8 cellular contexts compared by ENCODE assay signal in the genomic region with DNA sequence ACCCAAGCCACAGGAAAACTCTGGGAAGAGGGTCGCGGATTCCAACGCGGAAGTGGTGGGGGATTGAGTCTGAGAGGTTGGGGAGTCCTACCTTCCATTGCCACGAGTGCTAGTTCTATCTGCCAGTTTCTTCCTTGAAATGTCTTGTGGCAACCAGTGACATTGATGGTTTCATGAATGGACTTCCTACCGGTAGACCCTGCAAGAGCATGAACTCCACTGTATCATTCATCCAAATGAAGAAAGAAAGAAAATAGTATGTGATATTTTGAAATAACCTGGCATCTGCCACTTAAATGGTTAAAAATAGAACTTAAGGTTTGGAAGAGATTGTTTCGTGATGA. TPM values are rescaled to one million over a fixed set of nuclear protein-coding genes. Genes with fewer than 3 reads are reported as not detected.
DNase-seq lines count a peak whose midpoint lies in the region; ATAC-seq and TF ChIP-seq lines count a peak whose summit lies in the region.

No MANE protein-coding gene starts in this region.

- TF ChIP-seq CTCF in A673 (conservative IDR thresholded peaks at IDR 0.05; ENCODE audit: low read depth, low read length) (no peak), fibroblast of lung (conservative IDR thresholded peaks at IDR 0.05 in 1 of 2, IDR thresholded peaks at IDR 0.05 in 1 of 2; ENCODE audit: low read depth in 1 of 2, low read length in 2 of 2) (no peak)

- peaks cover 6% of the 10 kb centered on the region for H3K79me1 ChIP-seq in trophoblast cell (ENCODE audit: low read length)

- no TSS peak for BruUV-seq in A673 (replicated peaks; lab: Mats Ljungman, UMichigan)

- peak; percentile 27 for ATAC-seq in GM18861 (IDR thresholded peaks at IDR 0.05; ENCODE audit: unreplicated experiment)
- ATAC-seq in HG03060 (IDR thresholded peaks at IDR 0.05; ENCODE audit: low read depth, unreplicated experiment) = peak; percentile 13

- H3K27me3 ChIP-seq in A673 (replicated peaks; ENCODE audit: insufficient read depth, low read depth, low read length, poor library complexity) = no peaks in the 10 kb centered on the region
- H3K27me3 ChIP-seq in fibroblast of lung (ENCODE audit: control insufficient read depth, insufficient read depth, low read length) = no peaks in the 10 kb centered on the region
- no peaks in the 10 kb centered on the region for H3K27me3 ChIP-seq in trophoblast cell (ENCODE audit: insufficient read depth, low read length)

- no peaks in the 10 kb centered on the region for H4K20me1 ChIP-seq in fibroblast of lung (ENCODE audit: control insufficient read depth, extremely low read depth, insufficient read depth, low read length)

- H3K23ac ChIP-seq in trophoblast cell (ENCODE audit: low read length) = no peak overlapping the region

- H3K4me3 ChIP-seq in A673 (ENCODE audit: low read depth, low read length, poor library complexity, severe bottlenecking) = peak overlapping the region; percentile 81
- H3K4me3 ChIP-seq in fibroblast of lung (replicated peaks in 1 of 4; ENCODE audit: control extremely low read depth in 1 of 4, insufficient read depth in 1 of 4, low read depth in 3 of 4, low read length in 4 of 4) = peak overlapping the region; percentile 80 to 99 (median 94)
- peak overlapping the region; percentile 87 for H3K4me3 ChIP-seq in trophoblast cell (ENCODE audit: low read depth, low read length)

- no CpG with 5 or more reads among the region's 7 CpGs for WGBS in trophoblast cell (ENCODE audit: extremely low coverage, insufficient coverage, insufficient read length)

- H2BK120ac ChIP-seq in trophoblast cell (ENCODE audit: insufficient read depth, low read length, poor library complexity) = no peak overlapping the region

- POLR2A ChIA-PET in A673 (lab: Charles Lee; ENCODE audit: low non-redundant PET) = interaction anchor here (0.5 to 0.7 kb wide), 2 partner anchors 184 to 925 kb away, joined by 3 read pairs; no protein-coding TSS in a partner anchor

- H3K79me2 ChIP-seq in fibroblast of lung (ENCODE audit: control insufficient read depth, insufficient read depth, low read length) (peaks cover 15% of the 10 kb centered on the region), trophoblast cell (ENCODE audit: control insufficient read depth, insufficient read depth, low read length, poor library complexity) (peaks cover 4% of the 10 kb centered on the region)

- peak overlapping the region; percentile 5 for H4K12ac ChIP-seq in trophoblast cell (ENCODE audit: low read depth, low read length)

- H3K9ac ChIP-seq in fibroblast of lung (ENCODE audit: insufficient read depth, low read length) = peak overlapping the region; percentile 89
- H3K9ac ChIP-seq in trophoblast cell (ENCODE audit: low read length) = peak overlapping the region; percentile 81

- H3K4me1 ChIP-seq in A673 (ENCODE audit: insufficient read depth, low read length, poor library complexity, severe bottlenecking) = peaks cover 19% of the 10 kb centered on the region
- H3K4me1 ChIP-seq in fibroblast of lung (ENCODE audit: control insufficient read depth, extremely low read depth, insufficient read depth, low read length) = no peaks in the 10 kb centered on the region
- H3K4me1 ChIP-seq in trophoblast cell (ENCODE audit: control insufficient read depth in 1 of 2, insufficient read depth in 2 of 2, low read length in 2 of 2) = no peaks in the 10 kb centered on the region

- H3K36me3 ChIP-seq in A673 (ENCODE audit: insufficient read depth, low read length, poor library complexity, severe bottlenecking) (no peaks in the 10 kb centered on the region), fibroblast of lung (ENCODE audit: control insufficient read depth, insufficient read depth, low read length) (no peaks in the 10 kb centered on the region), trophoblast cell (ENCODE audit: control insufficient read depth in 1 of 2, insufficient read depth in 2 of 2, low read length in 2 of 2) (no peaks in the 10 kb centered on the region)

- peak overlapping the region; percentile 76 for H3K4me2 ChIP-seq in fibroblast of lung (ENCODE audit: extremely low read depth, insufficient read depth, low read length)
- peak overlapping the region; percentile 97 for H3K4me2 ChIP-seq in trophoblast cell (ENCODE audit: low read length)

- H3K4ac ChIP-seq in trophoblast cell (ENCODE audit: low read depth, low read length) = no peak overlapping the region

- CTCF ChIA-PET in A673 (lab: Charles Lee) = no interaction called here

- intact Hi-C loops in A673 (cut with micrococcal nuclease; ENCODE audit: unreplicated experiment) = loop anchor here (5.0 to 10.0 kb wide), 3 partner anchors 114 to 392 kb away; partner anchors contain the start of gene POU4F2

- H4K91ac ChIP-seq in trophoblast cell (ENCODE audit: low read depth, low read length) = peak overlapping the region; percentile 36

- peak overlapping the region; percentile 14 for H2BK5ac ChIP-seq in trophoblast cell (ENCODE audit: low read depth, low read length, poor library complexity)

- H3K9me3 ChIP-seq in A673 (ENCODE audit: low read depth, low read length, poor library complexity, severe bottlenecking) (no peaks in the 10 kb centered on the region), fibroblast of lung (ENCODE audit: control insufficient read depth, insufficient read depth, low read depth, low read length) (no peaks in the 10 kb centered on the region), trophoblast cell (ENCODE audit: insufficient read depth, low read depth, low read length) (no peaks in the 10 kb centered on the region)

- H3K18ac ChIP-seq in trophoblast cell (ENCODE audit: low read length) = peak overlapping the region; percentile 27

- H2BK12ac ChIP-seq in trophoblast cell (ENCODE audit: low read length) = no peak overlapping the region

- peak overlapping the region; percentile 72 for H3K14ac ChIP-seq in trophoblast cell (ENCODE audit: low read length)

- H3K27ac ChIP-seq in A673 (ENCODE audit: low read depth, low read length, poor library complexity, severe bottlenecking) = peak overlapping the region; percentile 95
- peak overlapping the region; percentile 84 for H3K27ac ChIP-seq in fibroblast of lung (ENCODE audit: insufficient read depth, low read length)
- H3K27ac ChIP-seq in trophoblast cell (ENCODE audit: low read depth, low read length) = no peak overlapping the region

- DNase-seq in A673 (ENCODE audit: low spot score) = peak; percentile 52
- peak; percentile 11 for DNase-seq in RPMI8226
- DNase-seq in fibroblast of lung (ENCODE audit: low read depth in 2 of 2) = peak; percentile 8 to 12
- peak in 1 of 2 donors; percentile 15 for DNase-seq in trophoblast cell
- no peak for DNase-seq in activated effector memory CD4-positive, alpha-beta T cell treated with anti-CD3 and anti-CD28 coated beads, Interleukin-2, amount 50 U/mL, for 16 hours
- no peak for DNase-seq in stimulated activated CD4-positive, alpha-beta T cell treated with anti-CD3 and anti-CD28 coated beads, Interleukin-4, amount 100 ng/mL, for 24 hours

- H2AFZ ChIP-seq in fibroblast of lung (ENCODE audit: low read length) (peak overlapping the region; percentile 87), trophoblast cell (ENCODE audit: insufficient read depth, low read length, poor library complexity) (peak overlapping the region; percentile 68)

- H4K8ac ChIP-seq in trophoblast cell (ENCODE audit: low read depth, low read length) = peak overlapping the region; percentile 78

- no peak overlapping the region for H2AK5ac ChIP-seq in trophoblast cell (ENCODE audit: low read length)

RNA-seq across cellular contexts. Expression of gene SLC10A7, which starts 1.1 kb away (rescaled TPM):
- 37.1 and 41.1 TPM in 2 replicates for total RNA-seq in A673 (2021)
- 5.9 and 7.4 TPM in 2 replicates for total RNA-seq in fibroblast of lung
- 9.4 and 12.6 TPM in 2 replicates for polyA plus RNA-seq in fibroblast of lung
- 4.2 and 4.5 TPM in 2 replicates for polyA plus RNA-seq in fibroblast of lung (2012)
- polyA minus RNA-seq in fibroblast of lung (ENCODE audit: low replicate concordance) = 0.27 and 1.0 TPM in 2 replicates
- 6.8 and 7.3 TPM in 2 replicates for polyA plus RNA-seq in trophoblast cell (2013)

Comparison
In these comparisons a context has a peak if more than half of its experiments do, and no peak if none do; other contexts are left out.
1. DNase-seq: peak in A673 (single experiment), RPMI8226 (single experiment) and fibroblast of lung (2 of 2); none in activated effector memory CD4-positive, alpha-beta T cell treated with anti-CD3 and anti-CD28 coated beads, Interleukin-2, amount 50 U/mL, for 16 hours (single experiment) and stimulated activated CD4-positive, alpha-beta T cell treated with anti-CD3 and anti-CD28 coated beads, Interleukin-4, amount 100 ng/mL, for 24 hours (single experiment).
2. Peak in every context shown above with its lines, with median percentiles within 50 percentile points of each other: H3K4me3 ChIP-seq.